Comparison of ENCODE assay signal across 19 cellular contexts in the genomic region with DNA sequence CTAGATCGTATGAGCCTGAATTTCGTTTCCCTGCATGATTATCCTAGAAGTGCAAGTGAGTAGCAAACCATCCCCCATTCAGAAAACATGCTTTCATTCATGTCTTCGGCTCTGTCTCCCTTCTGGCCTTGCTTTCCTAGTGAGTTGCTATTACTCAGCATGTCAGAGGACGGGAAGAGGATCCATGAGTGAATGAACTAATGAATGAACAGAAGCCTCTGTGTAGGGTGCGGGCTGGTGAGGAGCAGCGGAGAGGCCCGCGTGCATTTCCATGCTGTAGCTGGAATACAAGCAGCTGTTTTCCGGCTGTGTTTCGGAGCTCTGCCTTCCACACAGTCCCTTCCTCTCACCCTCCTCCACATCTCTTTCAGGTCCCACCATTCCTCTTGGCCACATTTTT.
"Had no signal": no experiment of that assay in that cellular context is flagged by ENCODE, and none has a peak within 500 bp of the region (broad histone marks: within the 10 kb centered on the region; RNA-seq: fewer than 3 reads in every experiment).

No MANE protein-coding gene starts in this region.

- H3K27me3 ChIP-seq: gastrocnemius medialis, right atrium auricular region, upper lobe of left lung, vagina had no signal

- DNase-seq: activated CD4-positive, alpha-beta T cell treated with anti-CD3 and anti-CD28 coated beads for 1 hour; activated CD4-positive, alpha-beta T cell treated with anti-CD3 and anti-CD28 coated beads, Interleukin-2, amount 50 U/mL, for 1 hour; activated CD8-positive, alpha-beta T cell treated with anti-CD3 and anti-CD28 coated beads for 36 hours; activated T-cell treated with anti-CD3 and anti-CD28 coated beads, Interleukin-2, amount 50 U/mL, for 4 hours; effector CD8-positive, alpha-beta T cell; erythroblast; gastrocnemius medialis; glutamatergic neuron; left cardiac atrium; left ventricle myocardium superior; mucosa of descending colon; stimulated activated CD4-positive, alpha-beta T cell treated with anti-CD3 and anti-CD28 coated beads, Interleukin-2, amount 100 ng/mL, for 48 hours; stimulated activated naive CD4-positive, alpha-beta T cell treated with Interleukin-2 at 50 U/mL for 16 hours; T-helper 9 cell; upper lobe of left lung had no signal

- H3K4me3 Mint-ChIP-seq: activated CD8-positive, alpha-beta T cell treated with anti-CD3 and anti-CD28 coated beads for 36 hours; activated naive CD4-positive, alpha-beta T cell treated with anti-CD3 and anti-CD28 coated beads, Interleukin-2, amount 50 U/mL, for 24 hours; activated T-cell treated with anti-CD3 and anti-CD28 coated beads, Interleukin-2, amount 50 U/mL, for 4 hours had no signal

- H3K4me1 ChIP-seq: gastrocnemius medialis, upper lobe of left lung, vagina had no signal

- H3K27ac ChIP-seq: gastrocnemius medialis, right atrium auricular region, upper lobe of left lung, vagina had no signal

- H3K27ac Mint-ChIP-seq: activated CD8-positive, alpha-beta T cell treated with anti-CD3 and anti-CD28 coated beads for 36 hours; activated T-helper 2 cell treated with anti-CD3 and anti-CD28 coated beads, Interferon-gamma antibody, Interleukin-2, Interleukin-4, amounts not matched to agents 10 μg/mL and 5 μg/mL and 100 μg/mL, durations not matched to agents 14 hours and 24 hours and 36 hours had no signal

- H3K36me3 ChIP-seq: gastrocnemius medialis, right atrium auricular region, upper lobe of left lung, vagina had no signal

- H3K4me3 ChIP-seq: gastrocnemius medialis, mucosa of descending colon, right atrium auricular region, upper lobe of left lung, vagina had no signal

- H3K9me3 ChIP-seq: gastrocnemius medialis, mucosa of descending colon, right atrium auricular region, upper lobe of left lung, vagina had no signal

- ATAC-seq: activated CD8-positive, alpha-beta T cell treated with anti-CD3 and anti-CD28 coated beads for 36 hours; activated T-cell treated with anti-CD3 and anti-CD28 coated beads, Interleukin-2, amount 50 U/mL, for 4 hours; gastrocnemius medialis; left cardiac atrium; left ventricle myocardium superior; mucosa of descending colon had no signal

- H3K9me3 Mint-ChIP-seq: activated naive CD4-positive, alpha-beta T cell treated with anti-CD3 and anti-CD28 coated beads, Interleukin-2, amount 50 U/mL, for 24 hours; activated T-cell treated with anti-CD3 and anti-CD28 coated beads, Interleukin-2, amount 50 U/mL, for 4 hours; activated T-helper 2 cell treated with anti-CD3 and anti-CD28 coated beads, Interferon-gamma antibody, Interleukin-2, Interleukin-4, amounts not matched to agents 10 μg/mL and 5 μg/mL and 100 μg/mL, durations not matched to agents 14 hours and 24 hours and 36 hours had no signal

- H3K27me3 Mint-ChIP-seq: activated CD8-positive, alpha-beta T cell treated with anti-CD3 and anti-CD28 coated beads for 36 hours; activated naive CD4-positive, alpha-beta T cell treated with anti-CD3 and anti-CD28 coated beads, Interleukin-2, amount 50 U/mL, for 24 hours had no signal
